Comparison of ENCODE assay signal across 31 cellular contexts in genomic region chr3:87047857-87048256, GRCh38. TPM values are rescaled to one million over a fixed set of nuclear protein-coding genes. Genes with fewer than 3 reads are reported as not detected.
DNase-seq lines count a peak whose midpoint lies in the region; ATAC-seq and TF ChIP-seq lines count a peak whose summit lies in the region.
"Had no signal": no experiment of that assay in that cellular context is flagged by ENCODE, and none has a peak within 500 bp of the region (broad histone marks: within the 10 kb centered on the region; RNA-seq: fewer than 3 reads in every experiment).

No MANE protein-coding gene starts in this region.

- no peak for TF ChIP-seq CTCF in GM12865 (IDR thresholded peaks at IDR 0.05; ENCODE audit: insufficient read depth, low read depth, low read length, missing control alignments)
- TF ChIP-seq CTCF in GM23338 (conservative IDR thresholded peaks at IDR 0.05; ENCODE audit: low read depth in 2 of 2) = no peak
- TF ChIP-seq CTCF in BE2C (IDR thresholded peaks at IDR 0.05; ENCODE audit: low read depth, low read length) = no peak

- H3F3A ChIP-seq in GM23338 (replicated peaks; ENCODE audit: low read depth) = no peaks in the 10 kb centered on the region

- no peak overlapping the region for H3K27ac Mint-ChIP-seq in GM23338
- H3K27ac Mint-ChIP-seq: activated CD4-positive, alpha-beta memory T cell treated with anti-CD3 and anti-CD28 coated beads for 36 hours; activated naive CD4-positive, alpha-beta T cell treated with anti-CD3 and anti-CD28 coated beads, Interleukin-2, amount 10 ng/mL, durations not matched to agents 7 days and 5 days; natural killer cell; T-helper 17 cell had no signal

- peak overlapping the region; percentile 26; the same call in 1 of the 2 replicates for H2AFZ ChIP-seq in GM23338

- H3K9me3 ChIP-seq in BE2C = no peaks in the 10 kb centered on the region
- H3K9me3 ChIP-seq: BLaER1, ovary, tibial nerve had no signal

- H3K9me3 Mint-ChIP-seq in GM23338 = no peaks in the 10 kb centered on the region
- H3K9me3 Mint-ChIP-seq: activated CD4-positive, alpha-beta memory T cell treated with anti-CD3 and anti-CD28 coated beads for 36 hours; activated naive CD4-positive, alpha-beta T cell treated with anti-CD3 and anti-CD28 coated beads, Interleukin-2, amount 10 ng/mL, durations not matched to agents 7 days and 5 days; natural killer cell had no signal

- H3K27ac ChIP-seq in GM23338 (ENCODE audit: low read depth) = no peak overlapping the region
- H3K27ac ChIP-seq: BLaER1, brain microvascular endothelial cell, ovary, SK-N-MC, tibial nerve had no signal

- H3K27me3 ChIP-seq in GM23338 (ENCODE audit: insufficient read depth) (peaks cover 5% of the 10 kb centered on the region; the same call in 1 of the 2 replicates), BE2C (no peaks in the 10 kb centered on the region)
- H3K27me3 ChIP-seq: BLaER1, brain microvascular endothelial cell, ovary, tibial nerve had no signal

- H3K36me3 ChIP-seq in GM23338 (ENCODE audit: insufficient read depth) (no peaks in the 10 kb centered on the region), BE2C (no peaks in the 10 kb centered on the region)
- H3K36me3 ChIP-seq: BLaER1, brain microvascular endothelial cell, ovary, tibial nerve had no signal

- DNase-seq in GM12865 (ENCODE audit: low read depth) (peak; percentile 13), GM23338 (ENCODE audit: low spot score) (no peak), fibroblast of gingiva (ENCODE audit: low read depth) (peak; percentile 8), NCI-H1105 (lab: John Stamatoyannopoulos, UW) (no peak), mesenteric fat pad (ENCODE audit: low spot score) (no peak), BE2C (no peak)
- DNase-seq: activated CD4-positive, alpha-beta memory T cell treated with anti-CD3 and anti-CD28 coated beads for 36 hours; activated CD4-positive, CD25-positive, alpha-beta regulatory T cell treated with anti-CD3 and anti-CD28 coated beads, Interleukin-2, amount 50 U/mL, for 72 hours; activated CD8-positive, alpha-beta memory T cell treated with anti-CD3 and anti-CD28 coated beads, Interleukin-2, amount 50 U/mL, for 4 hours; activated naive CD4-positive, alpha-beta T cell treated with anti-CD3 and anti-CD28 coated beads, Interleukin-2, amount 10 ng/mL, durations not matched to agents 7 days and 5 days; amniotic stem cell; brain microvascular endothelial cell; DMS53; H7; head of caudate nucleus; KBM-7; kidney; natural killer cell; NCI-H1436 treated with DMSO at 0.1 percent for 48 hours; NCI-H2107; NCI-H446 treated with DMSO at 0.1 percent for 48 hours; NCI-H82; ovary; small intestine; T-helper 17 cell had no signal

- no peaks in the 10 kb centered on the region for H3K4me1 ChIP-seq in GM23338 (ENCODE audit: insufficient read depth)
- no peaks in the 10 kb centered on the region for H3K4me1 ChIP-seq in BE2C
- H3K4me1 ChIP-seq: BLaER1, tibial nerve had no signal

- H3K4me3 ChIP-seq in GM12865 (ENCODE audit: low read depth, low read length) (no peak overlapping the region), GM23338 (no peak overlapping the region), BE2C (ENCODE audit: low read depth, low read length) (no peak overlapping the region)
- H3K4me3 ChIP-seq: BLaER1, ovary, SK-N-MC, tibial nerve had no signal

- H4K20me1 ChIP-seq in GM23338 (replicated peaks; ENCODE audit: insufficient read depth) = no peaks in the 10 kb centered on the region
- H4K20me1 ChIP-seq: BLaER1 had no signal

- H3K9me2 ChIP-seq in GM23338 (ENCODE audit: insufficient read depth) = no peaks in the 10 kb centered on the region

- no peak overlapping the region for H3K4me3 Mint-ChIP-seq in GM23338
- H3K4me3 Mint-ChIP-seq: activated CD4-positive, alpha-beta memory T cell treated with anti-CD3 and anti-CD28 coated beads for 36 hours; activated naive CD4-positive, alpha-beta T cell treated with anti-CD3 and anti-CD28 coated beads, Interleukin-2, amount 10 ng/mL, durations not matched to agents 7 days and 5 days; natural killer cell; T-helper 17 cell had no signal

- no peak overlapping the region for H3K4me2 ChIP-seq in GM23338
- H3K4me2 ChIP-seq: BLaER1 had no signal

- H3K36me3 Mint-ChIP-seq in GM23338 (ENCODE audit: low read depth) = no peaks in the 10 kb centered on the region
- H3K36me3 Mint-ChIP-seq: activated CD4-positive, alpha-beta memory T cell treated with anti-CD3 and anti-CD28 coated beads for 36 hours; activated naive CD4-positive, alpha-beta T cell treated with anti-CD3 and anti-CD28 coated beads, Interleukin-2, amount 10 ng/mL, durations not matched to agents 7 days and 5 days; natural killer cell had no signal

- ATAC-seq in GM23338 = no peak
- peak; percentile 80 for ATAC-seq in HG03439 (IDR thresholded peaks at IDR 0.05; ENCODE audit: unreplicated experiment)
- no peak for ATAC-seq in HG03460 (IDR thresholded peaks at IDR 0.05; ENCODE audit: unreplicated experiment)
- ATAC-seq: natural killer cell, T-helper 17 cell had no signal

- no peaks in the 10 kb centered on the region for H3K4me1 Mint-ChIP-seq in GM23338
- H3K4me1 Mint-ChIP-seq: activated naive CD4-positive, alpha-beta T cell treated with anti-CD3 and anti-CD28 coated beads, Interleukin-2, amount 10 ng/mL, durations not matched to agents 7 days and 5 days; natural killer cell; T-helper 17 cell had no signal

- no peaks in the 10 kb centered on the region for H3K79me2 ChIP-seq in GM23338 (replicated peaks; ENCODE audit: insufficient read depth)

- peaks cover 1% of the 10 kb centered on the region for H3K27me3 Mint-ChIP-seq in GM23338 (ENCODE audit: insufficient read depth, low read depth, poor library complexity)
- H3K27me3 Mint-ChIP-seq: activated CD4-positive, alpha-beta memory T cell treated with anti-CD3 and anti-CD28 coated beads for 36 hours; T-helper 17 cell had no signal

TF ChIP-seq in GM23338, 12 proteins besides CTCF, POLR2A, EP300 and RAD21 (continues in another document):
- TF ChIP-seq NANOG (IDR thresholded peaks at IDR 0.05; ENCODE audit: borderline replicate concordance) (no peak), ETS1 (IDR thresholded peaks at IDR 0.05) (no peak)

RNA-seq across cellular contexts. Expression of gene VGLL3, which starts 56.9 kb away (rescaled TPM):
- total RNA-seq in GM23338 (2014; rRNA removed; shearing (Covaris generic)) = 4.5 and 7.3 TPM in 2 replicates
- polyA plus RNA-seq in GM23338 (2016; fragmentation: Nextera tagmentation; extraction: Ambion mirVana) = 1.4 TPM in 2 replicates
- total RNA-seq in mesenteric fat pad = 129 TPM
- 0.06 TPM for polyA plus RNA-seq in BE2C (2012; ENCODE audit: insufficient read depth, insufficient read length, low read depth)
- total RNA-seq: activated CD4-positive, alpha-beta memory T cell treated with anti-CD3 and anti-CD28 coated beads for 36 hours; G401; natural killer cell had no signal

Comparison
In these comparisons a context has a peak if more than half of its experiments do, and no peak if none do; other contexts are left out.
1. DNase-seq: peak in GM12865 (single experiment) and fibroblast of gingiva (single experiment); none in GM23338 (single experiment), NCI-H1105 (single experiment), mesenteric fat pad (single experiment) and BE2C (single experiment).
2. RNA of gene VGLL3, which starts 56.9 kb away (total RNA-seq): 129 TPM in mesenteric fat pad (single experiment); 4.5 to 7.3 TPM in GM23338; every median in the first group is over 10 times any median in the second.